8 cellular contexts compared by ENCODE assay signal in the genomic region with DNA sequence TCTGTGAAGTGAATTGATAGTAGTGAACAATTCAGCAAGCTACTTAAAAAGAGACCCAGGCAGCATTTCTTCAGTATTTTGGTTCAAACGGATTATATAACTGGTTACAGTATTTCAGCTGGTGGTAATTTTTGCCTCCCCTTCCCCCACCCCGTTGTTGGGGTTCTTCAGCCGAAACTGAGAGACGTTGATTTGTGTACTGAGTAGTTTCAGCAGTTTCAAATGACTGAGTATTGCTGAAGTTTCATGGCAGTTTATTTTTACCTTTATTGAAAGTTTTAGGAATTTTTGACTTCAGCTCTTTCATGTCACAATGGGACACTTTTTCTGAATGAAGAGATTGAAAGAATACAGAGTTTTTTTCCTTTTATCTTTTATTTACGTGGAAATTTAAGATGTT. TPM values are rescaled to one million over a fixed set of nuclear protein-coding genes. Genes with fewer than 3 reads are reported as not detected.
DNase-seq lines count a peak whose midpoint lies in the region; ATAC-seq and TF ChIP-seq lines count a peak whose summit lies in the region.

No MANE protein-coding gene starts in this region.

- H3K27ac ChIP-seq in ectodermal cell (ENCODE audit: insufficient read depth, low read depth, low read length, poor library complexity, severe bottlenecking) = no peak overlapping the region
- peak overlapping the region; percentile 91 for H3K27ac ChIP-seq in upper lobe of right lung

- peak; percentile 23 for DNase-seq in SIG-M5 treated with dmso at 0.1 percent for 504 hours (lab: John Stamatoyannopoulos, UW; ENCODE audit: unreplicated experiment)
- DNase-seq in SIG-M5 (lab: John Stamatoyannopoulos, UW) = no peak
- DNase-seq in T-cell = peak in 22 of 34 experiments; percentile 13 to 41 (median 24)
- DNase-seq in natural killer cell = no peak
- no peak for DNase-seq in upper lobe of right lung
- no peak for DNase-seq in GM03348 (ENCODE audit: low spot score)

- 5 to 6% methylated on average over 5 of the region's 5 CpGs for WGBS in ectodermal cell, 2 experiments

- H3K9me3 Mint-ChIP-seq in T-cell (no peaks in the 10 kb centered on the region), natural killer cell (no peaks in the 10 kb centered on the region)

- H3K9me3 ChIP-seq in ectodermal cell (ENCODE audit: control insufficient read depth, low read length) (no peaks in the 10 kb centered on the region), upper lobe of right lung (no peaks in the 10 kb centered on the region)

- H3K4me1 ChIP-seq in ectodermal cell (ENCODE audit: control insufficient read depth, insufficient read depth, low read length) = peaks cover 4% of the 10 kb centered on the region
- peaks cover 38% of the 10 kb centered on the region for H3K4me1 ChIP-seq in upper lobe of right lung

- H3K4me3 ChIP-seq in ectodermal cell (ENCODE audit: insufficient read depth, low read depth, low read length) = peak overlapping the region; percentile 88
- H3K4me3 ChIP-seq in upper lobe of right lung = peak overlapping the region; percentile 64

- H3K36me3 Mint-ChIP-seq in T-cell (peaks cover 43% of the 10 kb centered on the region), natural killer cell (no peaks in the 10 kb centered on the region)

- peak overlapping the region; percentile 99 to 100 for H3K27ac Mint-ChIP-seq in T-cell
- H3K27ac Mint-ChIP-seq in natural killer cell = peak overlapping the region; percentile 98 to 100

- intact Hi-C loops in natural killer cell (cut with micrococcal nuclease) = loop anchor here (2.0 to 10.0 kb wide), 2 partner anchors 359 to 1181 kb away; partner anchors contain the start of gene IL6ST
- intact Hi-C loops in upper lobe of right lung (cut with DNase I) = no loop called here

- H3K36me3 ChIP-seq in ectodermal cell (ENCODE audit: control insufficient read depth, insufficient read depth, low read length) = no peaks in the 10 kb centered on the region
- peaks cover 4% of the 10 kb centered on the region for H3K36me3 ChIP-seq in upper lobe of right lung

- no peaks in the 10 kb centered on the region for H3K27me3 Mint-ChIP-seq in T-cell
- no peaks in the 10 kb centered on the region for H3K27me3 Mint-ChIP-seq in natural killer cell (ENCODE audit: low read depth in 2 of 2)

- peak overlapping the region; percentile 89 to 100 (median 97) for H3K4me3 Mint-ChIP-seq in T-cell
- H3K4me3 Mint-ChIP-seq in natural killer cell = peak overlapping the region; percentile 98

- peaks cover 58 to 70% (median 59%) of the 10 kb centered on the region in 3 donors for H3K4me1 Mint-ChIP-seq in T-cell
- H3K4me1 Mint-ChIP-seq in natural killer cell = peaks cover 66 to 69% of the 10 kb centered on the region in 2 donors

- CTCF ChIA-PET in T-cell (lab: Charles Lee) = interaction anchor here (1.1 to 1.8 kb wide), 6 partner anchors 12 to 44 kb away, joined by 3 to 6 read pairs (median 4); no protein-coding TSS in a partner anchor

- H3K27me3 ChIP-seq in ectodermal cell (ENCODE audit: control insufficient read depth, insufficient read depth, low read length, poor library complexity, severe bottlenecking) (no peaks in the 10 kb centered on the region), upper lobe of right lung (no peaks in the 10 kb centered on the region)

- POLR2A ChIA-PET in T-cell (lab: Charles Lee) = interaction anchor here (0.6 to 2.3 kb wide), 4 partner anchors 12 to 259 kb away, joined by 3 to 7 read pairs (median 4); no protein-coding TSS in a partner anchor

- ATAC-seq in T-cell (replicated peaks in 1 of 4) (no peak), natural killer cell (no peak), upper lobe of right lung (no peak), GM18868 (IDR thresholded peaks at IDR 0.05; ENCODE audit: unreplicated experiment) (no peak)

- TF ChIP-seq CTCF in natural killer cell (IDR thresholded peaks at IDR 0.05) (no peak), upper lobe of right lung (IDR thresholded peaks at IDR 0.05) (no peak)

RNA-seq across cellular contexts. Expression of gene GPBP1, which starts 1.7 kb away (rescaled TPM):
- total RNA-seq in T-cell = 100 to 1,000 TPM in 4 of 5 donors, 10 to 100 TPM in 1; 97.1 to 125 (median 101) TPM
- polyA plus RNA-seq in ectodermal cell (2013, experiment 1 of 4) = 148 TPM
- polyA plus RNA-seq in ectodermal cell (2013, experiment 2 of 4) = 147 TPM
- 119 TPM for polyA plus RNA-seq in ectodermal cell (2013, experiment 3 of 4)
- 120 TPM for polyA plus RNA-seq in ectodermal cell (2013, experiment 4 of 4)
- 100 to 1,000 TPM; 104 to 130 (median 118) TPM for total RNA-seq in natural killer cell
- 63.0 TPM for total RNA-seq in upper lobe of right lung

Comparison
In these comparisons a context has a peak if more than half of its experiments do, and no peak if none do; other contexts are left out.
1. DNase-seq: peak in SIG-M5 treated with dmso at 0.1 percent for 504 hours (single experiment) and T-cell (22 of 34); none in SIG-M5 (single experiment), natural killer cell (single experiment), upper lobe of right lung (single experiment) and GM03348 (single experiment).